Comparison of ENCODE assay signal across 1 cellular context in genomic region chr22:40928657-40929056, GRCh38.
A peak's percentile ranks its signal among the peaks of the same experiment; 100 is the strongest.
TF ChIP-seq lines count a peak whose summit lies in the region.

No MANE protein-coding gene starts in this region.

TF ChIP-seq in K562, 482 proteins besides CTCF, POLR2A, EP300 and RAD21 (continued from another document and continues in another):
- TF ChIP-seq ZNF518B (CRISPR knock-in tag; IDR thresholded peaks at IDR 0.05) (no peak), FOXM1 (IDR thresholded peaks at IDR 0.05; ENCODE audit: low read depth) (no peak), FOXM1 (CRISPR knock-in tag; IDR thresholded peaks at IDR 0.05; ENCODE audit: low read depth) (no peak), ZNF511 (CRISPR knock-in tag; IDR thresholded peaks at IDR 0.05) (no peak), ZFP30 (CRISPR knock-in tag; IDR thresholded peaks at IDR 0.05; ENCODE audit: borderline replicate concordance) (no peak), JUNB (CRISPR knock-in tag; conservative IDR thresholded peaks at IDR 0.05) (no peak), ESRRA (IDR thresholded peaks at IDR 0.05; ENCODE audit: borderline replicate concordance, low read depth) (no peak), DACH1 (IDR thresholded peaks at IDR 0.05; ENCODE audit: partially characterized antibody) (no peak), TCF7L2 (IDR thresholded peaks at IDR 0.05; ENCODE audit: low read depth, low read length) (no peak), FOXO4 (CRISPR knock-in tag; IDR thresholded peaks at IDR 0.05) (no peak), NCOR1 (IDR thresholded peaks at IDR 0.05) (peak; percentile 60; the same call in 1 of the 2 replicates), ZNF146 (CRISPR knock-in tag; IDR thresholded peaks at IDR 0.05; ENCODE audit: unreplicated experiment) (no peak), VEZF1 (CRISPR knock-in tag; IDR thresholded peaks at IDR 0.05) (no peak; the same call in 1 of the 2 replicates), AFF1 (IDR thresholded peaks at IDR 0.05; ENCODE audit: low read depth in 1 of 2, partially characterized antibody in 2 of 2) (no peak), ZKSCAN1 (IDR thresholded peaks at IDR 0.05; ENCODE audit: low read depth, low read length) (no peak), ZNF212 (CRISPR knock-in tag; IDR thresholded peaks at IDR 0.05) (no peak), ESRRB (CRISPR knock-in tag; IDR thresholded peaks at IDR 0.05; ENCODE audit: borderline replicate concordance) (no peak), FOXJ3 (CRISPR knock-in tag; IDR thresholded peaks at IDR 0.05) (no peak), SIN3A (IDR thresholded peaks at IDR 0.05; ENCODE audit: borderline replicate concordance in 2 of 2, control insufficient read depth in 1 of 2, low read depth in 2 of 2, low read length in 2 of 2) (no peak), ATF1 (CRISPR knock-in tag; IDR thresholded peaks at IDR 0.05) (no peak), ATF1 (tag; IDR thresholded peaks at IDR 0.05) (no peak), GABPB2 (CRISPR knock-in tag; conservative IDR thresholded peaks at IDR 0.05) (no peak), ZNF609 (CRISPR knock-in tag; IDR thresholded peaks at IDR 0.05; ENCODE audit: borderline replicate concordance) (no peak), TAL1 (IDR thresholded peaks at IDR 0.05) (peak; percentile 64), CCAR2 (IDR thresholded peaks at IDR 0.05; ENCODE audit: low read depth, low read length) (no peak), THAP12 (CRISPR knock-in tag; IDR thresholded peaks at IDR 0.05) (no peak), ZMIZ1 (IDR thresholded peaks at IDR 0.05; ENCODE audit: low read depth in 2 of 2, low read length in 2 of 2) (no peak), U2AF1 (optimal IDR thresholded peaks at IDR 0.05; ENCODE audit: low read depth, low read length) (no peak), DEAF1 (CRISPR knock-in tag; IDR thresholded peaks at IDR 0.05) (no peak)
